ENCODE assay signal across 8 cellular contexts in the genomic region with DNA sequence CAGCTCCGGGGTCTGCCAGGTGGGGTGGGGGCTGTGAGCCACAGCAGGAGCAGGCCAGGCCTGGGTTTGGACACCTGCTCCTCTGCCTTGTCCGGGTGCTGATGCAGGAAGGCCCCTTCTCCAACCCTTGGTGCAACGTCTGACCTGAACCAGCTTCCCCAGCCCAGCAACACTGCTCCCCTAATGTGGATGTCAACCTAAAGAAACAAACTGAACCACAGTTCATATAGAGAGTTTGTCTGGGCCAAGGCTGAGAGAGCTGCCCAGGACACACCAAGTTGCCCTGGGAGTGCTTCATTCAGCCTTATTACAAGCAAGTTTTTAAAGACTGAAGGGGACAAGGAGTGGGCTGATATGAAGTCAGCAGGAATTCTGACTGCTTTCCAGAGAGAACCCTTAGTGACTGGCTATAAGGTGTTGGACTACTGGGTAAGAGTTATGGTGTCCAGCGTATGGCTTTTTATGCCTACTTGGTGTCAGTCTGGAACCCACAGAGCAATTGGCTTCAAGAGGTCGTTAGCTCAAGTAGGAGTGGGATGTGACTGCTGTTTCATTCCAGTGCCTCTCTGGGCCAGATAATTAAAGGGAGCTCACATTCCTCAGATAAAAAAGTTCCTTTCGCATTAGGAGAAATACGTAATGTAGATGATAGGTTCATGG. TPM values are rescaled to one million over a fixed set of nuclear protein-coding genes. Genes with fewer than 3 reads are reported as not detected.
A peak's percentile ranks its signal among the peaks of the same experiment; 100 is the strongest.
DNase-seq lines count a peak whose midpoint lies in the region; ATAC-seq and TF ChIP-seq lines count a peak whose summit lies in the region.
"Not testable (repeated sequence)": the region's sequence is repeated elsewhere in the genome, so short reads cannot be mapped to it uniquely, and the experiment has no call there.

No MANE protein-coding gene starts in this region.

- not testable (repeated sequence) for H3K27me3 Mint-ChIP-seq in Caco-2 (ENCODE audit: insufficient read depth, unreplicated experiment); T-helper 1 cell treated with Interleukin-12 subunit alpha and Interleukin-12 subunit beta and Interleukin-4 antibody, amounts not matched to agents 30 μg/mL and 1 μg/mL, for 36 hours (ENCODE audit: low read depth)

- not testable (repeated sequence) for BruUV-seq in Caco-2 (replicated peaks; lab: Mats Ljungman, UMichigan)

- intact Hi-C loops in Caco-2 (cut with micrococcal nuclease; ENCODE audit: unreplicated experiment); Right ventricle myocardium superior (cut with DNase I); upper lobe of right lung (cut with DNase I): not testable (repeated sequence)

- not testable (repeated sequence) for H3K9me3 ChIP-seq in Caco-2; adipocyte (ENCODE audit: control insufficient read depth, low read length); mesodermal cell (ENCODE audit: control insufficient read depth, low read length); upper lobe of right lung

- not testable (repeated sequence) for H3K36me3 Mint-ChIP-seq in Caco-2 (ENCODE audit: insufficient read depth, unreplicated experiment); T-helper 1 cell treated with Interleukin-12 subunit alpha and Interleukin-12 subunit beta and Interleukin-4 antibody, amounts not matched to agents 30 μg/mL and 1 μg/mL, for 36 hours (ENCODE audit: low read depth)

- not testable (repeated sequence) for H3K36me3 ChIP-seq in Caco-2 (ENCODE audit: control insufficient read depth, insufficient read depth, low read length); adipocyte (ENCODE audit: control insufficient read depth, insufficient read depth, low read length, severe bottlenecking); mesodermal cell (ENCODE audit: control insufficient read depth, insufficient read depth, low read length); upper lobe of right lung

- not testable (repeated sequence) for H3K4me3 ChIP-seq in Caco-2 (ENCODE audit: low read depth, low read length); upper lobe of right lung
- peak overlapping the region; percentile 95 for H3K4me3 ChIP-seq in adipocyte (ENCODE audit: low read length)
- H3K4me3 ChIP-seq in mesodermal cell (ENCODE audit: extremely low read depth, insufficient read depth, low read length, poor library complexity, severe bottlenecking), result peak overlapping the region; percentile 93

- TF ChIP-seq CTCF in Caco-2 (IDR thresholded peaks at IDR 0.05; ENCODE audit: insufficient read depth in 1 of 2, low read depth in 1 of 2, low read length in 1 of 2, severe bottlenecking in 1 of 2, unreplicated experiment in 1 of 2); upper lobe of right lung (IDR thresholded peaks at IDR 0.05): not testable (repeated sequence)

- CTCF ChIA-PET in Caco-2 (lab: Charles Lee), result not testable (repeated sequence)

- not testable (repeated sequence) for H3K9me3 Mint-ChIP-seq in Caco-2 (ENCODE audit: unreplicated experiment); T-helper 1 cell treated with Interleukin-12 subunit alpha and Interleukin-12 subunit beta and Interleukin-4 antibody, amounts not matched to agents 30 μg/mL and 1 μg/mL, for 36 hours

- peak in 1 of 2 experiments; percentile 22 for DNase-seq in Caco-2
- DNase-seq in activated T-cell treated with anti-CD3 and anti-CD28 coated beads, Interleukin-2, amount 50 U/mL, for 1 hour, result peak; percentile 19
- DNase-seq in adipocyte (ENCODE audit: low read depth), result not testable (repeated sequence)
- DNase-seq in Right ventricle myocardium superior, result peak; percentile 26
- DNase-seq in retina, result peak; percentile 1
- peak; percentile 61 for DNase-seq in upper lobe of right lung

- peak overlapping the region; percentile 37 for H3K4me3 Mint-ChIP-seq in Caco-2 (ENCODE audit: unreplicated experiment)
- H3K4me3 Mint-ChIP-seq in T-helper 1 cell treated with Interleukin-12 subunit alpha and Interleukin-12 subunit beta and Interleukin-4 antibody, amounts not matched to agents 30 μg/mL and 1 μg/mL, for 36 hours, result peak overlapping the region; percentile 53

- ATAC-seq in Right ventricle myocardium superior (ENCODE audit: poor library complexity); upper lobe of right lung: not testable (repeated sequence)

- not testable (repeated sequence) for H3K4me1 Mint-ChIP-seq in Caco-2 (ENCODE audit: low read depth, unreplicated experiment)
- H3K4me1 Mint-ChIP-seq in T-helper 1 cell treated with Interleukin-12 subunit alpha and Interleukin-12 subunit beta and Interleukin-4 antibody, amounts not matched to agents 30 μg/mL and 1 μg/mL, for 36 hours (ENCODE audit: low read depth), result peaks cover 46% of the 10 kb centered on the region

- H3K27ac ChIP-seq in mesodermal cell (ENCODE audit: low read depth, low read length, severe bottlenecking); upper lobe of right lung: not testable (repeated sequence)

- not testable (repeated sequence) for H3K4me1 ChIP-seq in Caco-2; mesodermal cell (ENCODE audit: control insufficient read depth, insufficient read depth, low read length, poor library complexity, severe bottlenecking)
- H3K4me1 ChIP-seq in adipocyte (ENCODE audit: control insufficient read depth, insufficient read depth, low read length) (peaks cover 34% of the 10 kb centered on the region), upper lobe of right lung (peaks cover 21% of the 10 kb centered on the region)

- POLR2A ChIA-PET in Caco-2 (lab: Charles Lee), result not testable (repeated sequence)

- WGBS in mesodermal cell (ENCODE audit: insufficient coverage in 2 of 2), 2 experiments, result 94 to 95% methylated on average over 2 to 4 of the region's 7 CpGs

- not testable (repeated sequence) for H3K27me3 ChIP-seq in Caco-2 (replicated peaks; ENCODE audit: control insufficient read depth, insufficient read depth, low read length); adipocyte (replicated peaks; ENCODE audit: control insufficient read depth, insufficient read depth, low read length); upper lobe of right lung

- not testable (repeated sequence) for H3K27ac Mint-ChIP-seq in Caco-2 (ENCODE audit: unreplicated experiment)
- H3K27ac Mint-ChIP-seq in T-helper 1 cell treated with Interleukin-12 subunit alpha and Interleukin-12 subunit beta and Interleukin-4 antibody, amounts not matched to agents 30 μg/mL and 1 μg/mL, for 36 hours, result peak overlapping the region; percentile 16

- not testable (repeated sequence) for H3K9ac ChIP-seq in adipocyte (ENCODE audit: low read length)

RNA-seq across cellular contexts. Expression of gene DGCR6L, which starts 1.8 kb away (rescaled TPM):
- total RNA-seq in Caco-2 (2022) (30.9 and 37.4 TPM in 2 replicates), Right ventricle myocardium superior (45.1 TPM), upper lobe of right lung (35.8 TPM)
- polyA plus RNA-seq in mesodermal cell (2013, experiment 1 of 2), result 40.1 TPM
- polyA plus RNA-seq in mesodermal cell (2013, experiment 2 of 2), result 37.0 TPM

RNA-seq across cellular contexts. Expression of gene RTN4R, which starts 53.6 kb away (rescaled TPM):
- 10.7 and 11.1 TPM in 2 replicates for total RNA-seq in Caco-2 (2022)
- total RNA-seq in Right ventricle myocardium superior, result 0.75 TPM
- polyA plus RNA-seq in mesodermal cell (2013, experiment 1 of 2), result 5.7 TPM
- polyA plus RNA-seq in mesodermal cell (2013, experiment 2 of 2), result 3.7 TPM
- 9.8 TPM for total RNA-seq in upper lobe of right lung
